In the genomic region with DNA sequence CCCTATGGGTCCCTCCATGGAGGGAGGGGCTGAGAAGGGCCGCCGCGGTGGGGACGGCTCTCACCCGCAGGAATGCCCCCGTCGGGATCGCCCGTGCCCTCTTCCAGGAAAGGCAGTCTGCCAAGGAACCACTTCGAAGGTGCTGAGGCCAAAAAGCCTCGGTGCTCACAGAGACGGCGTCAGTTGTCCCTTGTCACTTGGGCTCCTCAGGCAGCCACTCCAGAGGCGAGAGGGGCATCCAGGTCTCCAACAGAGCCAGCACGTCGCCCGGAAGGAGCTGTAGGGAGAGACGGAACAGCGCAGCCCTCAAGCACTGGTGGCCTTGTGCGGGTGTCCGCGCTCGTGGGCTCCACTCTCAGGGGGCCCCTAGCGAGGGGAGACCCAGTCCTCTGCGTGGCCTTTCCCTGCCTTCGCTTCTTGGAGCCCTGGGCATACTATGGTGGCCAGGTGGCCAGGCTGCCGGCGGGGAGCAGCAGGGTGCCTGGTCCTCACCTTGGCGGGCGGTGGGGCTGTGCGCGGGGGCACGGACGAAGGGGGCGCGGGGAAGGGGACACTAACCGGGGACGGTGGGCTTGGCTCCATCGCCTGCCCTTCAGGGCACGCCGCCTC, we compare ENCODE assay signal across 1 cellular context.
TF ChIP-seq lines count a peak whose summit lies in the region.

No MANE protein-coding gene starts in this region.

TF ChIP-seq in neural cell, 6 proteins besides CTCF, POLR2A, EP300 and RAD21 (continued from another document):
- TF ChIP-seq, protein P1, sequence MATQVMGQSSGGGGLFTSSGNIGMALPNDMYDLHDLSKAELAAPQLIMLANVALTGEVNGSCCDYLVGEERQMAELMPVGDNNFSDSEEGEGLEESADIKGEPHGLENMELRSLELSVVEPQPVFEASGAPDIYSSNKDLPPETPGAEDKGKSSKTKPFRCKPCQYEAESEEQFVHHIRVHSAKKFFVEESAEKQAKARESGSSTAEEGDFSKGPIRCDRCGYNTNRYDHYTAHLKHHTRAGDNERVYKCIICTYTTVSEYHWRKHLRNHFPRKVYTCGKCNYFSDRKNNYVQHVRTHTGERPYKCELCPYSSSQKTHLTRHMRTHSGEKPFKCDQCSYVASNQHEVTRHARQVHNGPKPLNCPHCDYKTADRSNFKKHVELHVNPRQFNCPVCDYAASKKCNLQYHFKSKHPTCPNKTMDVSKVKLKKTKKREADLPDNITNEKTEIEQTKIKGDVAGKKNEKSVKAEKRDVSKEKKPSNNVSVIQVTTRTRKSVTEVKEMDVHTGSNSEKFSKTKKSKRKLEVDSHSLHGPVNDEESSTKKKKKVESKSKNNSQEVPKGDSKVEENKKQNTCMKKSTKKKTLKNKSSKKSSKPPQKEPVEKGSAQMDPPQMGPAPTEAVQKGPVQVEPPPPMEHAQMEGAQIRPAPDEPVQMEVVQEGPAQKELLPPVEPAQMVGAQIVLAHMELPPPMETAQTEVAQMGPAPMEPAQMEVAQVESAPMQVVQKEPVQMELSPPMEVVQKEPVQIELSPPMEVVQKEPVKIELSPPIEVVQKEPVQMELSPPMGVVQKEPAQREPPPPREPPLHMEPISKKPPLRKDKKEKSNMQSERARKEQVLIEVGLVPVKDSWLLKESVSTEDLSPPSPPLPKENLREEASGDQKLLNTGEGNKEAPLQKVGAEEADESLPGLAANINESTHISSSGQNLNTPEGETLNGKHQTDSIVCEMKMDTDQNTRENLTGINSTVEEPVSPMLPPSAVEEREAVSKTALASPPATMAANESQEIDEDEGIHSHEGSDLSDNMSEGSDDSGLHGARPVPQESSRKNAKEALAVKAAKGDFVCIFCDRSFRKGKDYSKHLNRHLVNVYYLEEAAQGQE (IDR thresholded peaks at IDR 0.05; ENCODE audit: borderline replicate concordance), result no peak
